14 cellular contexts compared by ENCODE assay signal in genomic region chr7:131633342-131633843, GRCh38.
DNase-seq lines count a peak whose midpoint lies in the region; ATAC-seq and TF ChIP-seq lines count a peak whose summit lies in the region.
"Had no signal": no experiment of that assay in that cellular context is flagged by ENCODE, and none has a peak within 500 bp of the region (broad histone marks: within the 10 kb centered on the region; RNA-seq: fewer than 3 reads in every experiment).

No MANE protein-coding gene starts in this region.

- H3K36me3 Mint-ChIP-seq in stimulated activated effector memory CD8-positive, alpha-beta T cell treated with anti-CD3 and anti-CD28 coated beads, Interleukin-12 subunit alpha, Interleukin-12 subunit beta, amount 100 ng/mL, for 72 hours: no peaks in the 10 kb centered on the region

- H3K4me1 ChIP-seq in heart left ventricle: peaks cover 6 to 62% (median 35%) of the 10 kb centered on the region in 12 donors
- peaks cover 13 to 28% (median 15%) of the 10 kb centered on the region in 4 donors for H3K4me1 ChIP-seq in esophagus muscularis mucosa
- H3K4me1 ChIP-seq in tibial nerve: peaks cover 0 to 16% (median 1%) of the 10 kb centered on the region in 4 donors
- H3K4me1 ChIP-seq: stomach had no signal

- H3K9me3 ChIP-seq in heart left ventricle (no peaks in the 10 kb centered on the region), esophagus muscularis mucosa (no peaks in the 10 kb centered on the region), tibial nerve (no peaks in the 10 kb centered on the region)
- H3K9me3 ChIP-seq: esophagus squamous epithelium, stomach had no signal

- TF ChIP-seq POLR2A in heart left ventricle (IDR thresholded peaks at IDR 0.05): no peak
- no peak for TF ChIP-seq POLR2A in esophagus muscularis mucosa (IDR thresholded peaks at IDR 0.05; ENCODE audit: low read depth)
- no peak for TF ChIP-seq POLR2A in tibial nerve (IDR thresholded peaks at IDR 0.05)

- TF ChIP-seq CTCF in heart left ventricle (IDR thresholded peaks at IDR 0.05): no peak
- TF ChIP-seq CTCF in esophagus muscularis mucosa (IDR thresholded peaks at IDR 0.05): no peak
- TF ChIP-seq CTCF in tibial nerve (IDR thresholded peaks at IDR 0.05): no peak

- no peaks in the 10 kb centered on the region for H3K27me3 ChIP-seq in heart left ventricle
- no peaks in the 10 kb centered on the region for H3K27me3 ChIP-seq in esophagus muscularis mucosa
- H3K27me3 ChIP-seq in tibial nerve: no peaks in the 10 kb centered on the region

- no peaks in the 10 kb centered on the region for H3K4me1 Mint-ChIP-seq in stimulated activated effector memory CD8-positive, alpha-beta T cell treated with anti-CD3 and anti-CD28 coated beads, Interleukin-12 subunit alpha, Interleukin-12 subunit beta, amount 100 ng/mL, for 72 hours
- H3K4me1 Mint-ChIP-seq: activated naive CD8-positive, alpha-beta T cell treated with anti-CD3 and anti-CD28 coated beads, Interleukin-2, amount 50 U/mL, for 24 hours had no signal

- WGBS in heart left ventricle, 4 donors: 39 to 64% (median 56%) methylated on average over 6 to 7 of the region's 7 CpGs
- WGBS in esophagus muscularis mucosa: 53% methylated on average over 7 of the region's 7 CpGs
- 64 to 77% methylated on average over 6 to 7 of the region's 7 CpGs for WGBS in tibial nerve, 2 donors

- intact Hi-C loops in heart left ventricle (cut with DNase I): loop anchor here in 2 of 10 donors (5.0 kb wide), 2 partner anchors 76 to 86 kb away; partner anchors contain the start of gene PODXL (in 1 of the 2)
- intact Hi-C loops in esophagus muscularis mucosa (cut with DNase I): no loop called here

- H3K4me3 Mint-ChIP-seq in stimulated activated effector memory CD8-positive, alpha-beta T cell treated with anti-CD3 and anti-CD28 coated beads, Interleukin-12 subunit alpha, Interleukin-12 subunit beta, amount 100 ng/mL, for 72 hours: no peak overlapping the region
- H3K4me3 Mint-ChIP-seq: activated CD8-positive, alpha-beta T cell treated with anti-CD3 and anti-CD28 coated beads, Interleukin-2, amount 10 ng/mL, durations not matched to agents 7 days and 5 days; activated naive CD8-positive, alpha-beta T cell treated with anti-CD3 and anti-CD28 coated beads, Interleukin-2, amount 50 U/mL, for 24 hours had no signal

- H3K4me3 ChIP-seq in heart left ventricle: no peak overlapping the region
- H3K4me3 ChIP-seq in esophagus muscularis mucosa: no peak overlapping the region
- H3K4me3 ChIP-seq in tibial nerve: no peak overlapping the region
- H3K4me3 ChIP-seq: esophagus squamous epithelium, stomach had no signal

- ATAC-seq in heart left ventricle: peak in 3 of 4 donors; percentile 32 to 46 (median 40)
- ATAC-seq in stimulated activated effector memory CD8-positive, alpha-beta T cell treated with anti-CD3 and anti-CD28 coated beads, Interleukin-12 subunit alpha, Interleukin-12 subunit beta, amount 100 ng/mL, for 72 hours: peak; percentile 19
- no peak for ATAC-seq in GM21381 (IDR thresholded peaks at IDR 0.05; ENCODE audit: unreplicated experiment)
- ATAC-seq: activated CD8-positive, alpha-beta T cell treated with anti-CD3 and anti-CD28 coated beads, Interleukin-2, amount 10 ng/mL, durations not matched to agents 7 days and 5 days; activated naive CD8-positive, alpha-beta T cell treated with anti-CD3 and anti-CD28 coated beads, Interleukin-2, amount 50 U/mL, for 24 hours had no signal

- H3K36me3 ChIP-seq in heart left ventricle: no peaks in the 10 kb centered on the region
- H3K36me3 ChIP-seq in esophagus muscularis mucosa: no peaks in the 10 kb centered on the region
- H3K36me3 ChIP-seq in tibial nerve: no peaks in the 10 kb centered on the region
- H3K36me3 ChIP-seq: esophagus squamous epithelium, stomach had no signal

- H3K27ac ChIP-seq in heart left ventricle (peak overlapping the region in 9 of 12 donors; percentile 25 to 79 (median 60)), esophagus muscularis mucosa (replicated peaks in 1 of 4) (no peak overlapping the region), tibial nerve (no peak overlapping the region)
- H3K27ac ChIP-seq: esophagus squamous epithelium, stomach had no signal

- TF ChIP-seq EP300 in esophagus muscularis mucosa (IDR thresholded peaks at IDR 0.05) (no peak), tibial nerve (IDR thresholded peaks at IDR 0.05) (no peak)

- no peak overlapping the region for H3K27ac Mint-ChIP-seq in stimulated activated effector memory CD8-positive, alpha-beta T cell treated with anti-CD3 and anti-CD28 coated beads, Interleukin-12 subunit alpha, Interleukin-12 subunit beta, amount 100 ng/mL, for 72 hours
- H3K27ac Mint-ChIP-seq: activated CD8-positive, alpha-beta T cell treated with anti-CD3 and anti-CD28 coated beads, Interleukin-2, amount 10 ng/mL, durations not matched to agents 7 days and 5 days; activated naive CD8-positive, alpha-beta T cell treated with anti-CD3 and anti-CD28 coated beads, Interleukin-2, amount 50 U/mL, for 24 hours had no signal

- H3K9me3 Mint-ChIP-seq in stimulated activated effector memory CD8-positive, alpha-beta T cell treated with anti-CD3 and anti-CD28 coated beads, Interleukin-12 subunit alpha, Interleukin-12 subunit beta, amount 100 ng/mL, for 72 hours: no peaks in the 10 kb centered on the region
- H3K9me3 Mint-ChIP-seq: activated naive CD8-positive, alpha-beta T cell treated with anti-CD3 and anti-CD28 coated beads, Interleukin-2, amount 50 U/mL, for 24 hours had no signal

- DNase-seq in HCEC 1CT: peak; percentile 79
- peak; percentile 78 for DNase-seq in amniotic epithelial cell (ENCODE audit: low read depth)
- DNase-seq in heart left ventricle: peak in 1 of 5 donors; percentile 54
- no peak for DNase-seq in stimulated activated effector memory CD8-positive, alpha-beta T cell treated with anti-CD3 and anti-CD28 coated beads, Interleukin-12 subunit alpha, Interleukin-12 subunit beta, amount 100 ng/mL, for 72 hours (ENCODE audit: low spot score in 2 of 2)
- no peak for DNase-seq in esophagus muscularis mucosa (ENCODE audit: extremely low spot score)
- no peak for DNase-seq in tibial nerve (ENCODE audit: low spot score in 2 of 2)
- DNase-seq in NCI-H345 treated with DMSO at 0.1 percent for 48 hours (lab: John Stamatoyannopoulos, UW; ENCODE audit: unreplicated experiment): no peak
- DNase-seq: activated CD8-positive, alpha-beta T cell treated with anti-CD3 and anti-CD28 coated beads, Interleukin-2, amount 10 ng/mL, durations not matched to agents 7 days and 5 days; activated naive CD8-positive, alpha-beta T cell treated with anti-CD3 and anti-CD28 coated beads, Interleukin-2, amount 50 U/mL, for 24 hours; DND-41; esophagus squamous epithelium; stimulated activated CD4-positive, alpha-beta T cell treated with anti-CD3 and anti-CD28 coated beads, Interleukin-15, amount 100 ng/mL, for 24 hours; stomach had no signal

Comparison
In these comparisons a context has a peak if more than half of its experiments do, and no peak if none do; other contexts are left out.
1. DNase-seq: peak in HCEC 1CT (single experiment) and amniotic epithelial cell (single experiment); none in stimulated activated effector memory CD8-positive, alpha-beta T cell treated with anti-CD3 and anti-CD28 coated beads, Interleukin-12 subunit alpha, Interleukin-12 subunit beta, amount 100 ng/mL, for 72 hours (0 of 2), esophagus muscularis mucosa (single experiment), tibial nerve (0 of 2) and NCI-H345 treated with DMSO at 0.1 percent for 48 hours (single experiment).
2. H3K27ac ChIP-seq: peak in heart left ventricle (9 of 12); none in esophagus muscularis mucosa (0 of 4) and tibial nerve (0 of 4).